Comparison of ENCODE assay signal across 8 cellular contexts in the genomic region with DNA sequence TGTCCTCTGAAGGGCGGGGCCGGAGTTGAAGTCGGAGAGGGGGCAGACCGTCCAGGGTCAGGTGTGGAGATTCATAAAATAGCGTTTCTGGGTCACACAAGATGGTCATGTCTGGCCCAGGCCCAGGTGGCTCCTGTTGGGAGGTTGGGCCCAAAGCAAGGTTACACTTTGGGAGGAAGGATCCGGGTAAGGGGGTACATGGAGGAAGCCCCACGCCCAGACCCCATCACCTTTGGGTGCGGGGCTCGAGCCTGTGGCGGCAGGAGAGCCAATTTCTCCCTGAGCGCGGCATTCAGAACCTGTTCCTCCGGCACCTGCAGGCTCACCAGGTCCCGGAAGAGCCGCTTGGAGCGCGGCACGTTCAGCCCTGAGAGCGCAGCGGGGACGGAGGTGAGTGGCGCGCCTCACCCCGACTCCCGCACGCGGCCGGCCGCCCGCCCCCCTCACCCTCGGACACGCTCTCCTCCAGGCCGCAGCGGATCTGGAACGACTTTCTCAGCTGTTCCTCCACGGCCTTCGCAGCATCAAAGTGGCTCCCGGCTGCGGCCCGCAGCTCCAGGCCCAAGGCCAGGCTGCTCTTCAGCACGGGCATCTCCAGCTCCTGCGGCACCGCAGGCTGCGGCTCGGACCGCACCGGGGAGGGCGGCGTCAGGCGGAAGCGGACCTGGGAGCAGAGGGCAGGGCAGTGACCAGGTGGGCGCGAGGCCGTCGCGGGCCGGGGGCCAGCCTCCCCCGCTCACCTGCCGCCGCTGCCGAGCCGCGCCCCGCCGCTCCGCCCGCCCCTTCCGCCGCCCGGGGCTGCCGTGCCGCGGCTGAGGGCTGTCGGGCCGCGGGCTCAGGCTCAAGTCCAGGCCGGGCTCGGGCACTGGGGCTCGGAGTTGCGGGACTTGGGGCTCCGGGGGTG. TPM values are rescaled to one million over a fixed set of nuclear protein-coding genes. Genes with fewer than 3 reads are reported as not detected.
A peak's percentile ranks its signal among the peaks of the same experiment; 100 is the strongest.
DNase-seq lines count a peak whose midpoint lies in the region; ATAC-seq and TF ChIP-seq lines count a peak whose summit lies in the region.

No MANE protein-coding gene starts in this region.

- peak overlapping the region; percentile 61 for H2BK15ac ChIP-seq in mesenchymal stem cell (ENCODE audit: low read depth, poor library complexity, severe bottlenecking)

- H3K18ac ChIP-seq in mesenchymal stem cell (ENCODE audit: low read depth in 1 of 2, low read length in 2 of 2): peak overlapping the region; percentile 97

- peak overlapping the region; percentile 40 to 99 (median 93) for H3K27ac ChIP-seq in dorsolateral prefrontal cortex
- peak overlapping the region; percentile 79 for H3K27ac ChIP-seq in mesenchymal stem cell (ENCODE audit: low read length, poor library complexity, severe bottlenecking)

- H3K14ac ChIP-seq in mesenchymal stem cell (ENCODE audit: low read length in 2 of 2): peak overlapping the region; percentile 49 to 100

- H2BK120ac ChIP-seq in mesenchymal stem cell (ENCODE audit: low read depth, low read length): peak overlapping the region; percentile 95

- H4K91ac ChIP-seq in mesenchymal stem cell (ENCODE audit: low read length): peak overlapping the region; percentile 96

- H3K4me1 ChIP-seq in mesenchymal stem cell (ENCODE audit: control insufficient read depth, insufficient read depth, low read depth, low read length): peaks cover 26% of the 10 kb centered on the region

- intact Hi-C loops in dorsolateral prefrontal cortex (cut with DNase I): loop anchor here in 1 of 2 donors (1.0 kb wide), 2 partner anchors 7 to 44 kb away; a partner anchor contains a TSS

- peak overlapping the region; percentile 97 for H4K8ac ChIP-seq in mesenchymal stem cell (ENCODE audit: low read length)

- peaks cover 38 to 48% of the 10 kb centered on the region in 2 experiments for H3K36me3 ChIP-seq in mesenchymal stem cell (ENCODE audit: control insufficient read depth in 1 of 2, insufficient read depth in 2 of 2, low read depth in 1 of 2, low read length in 2 of 2)

- H3K27me3 ChIP-seq in dorsolateral prefrontal cortex (no peaks in the 10 kb centered on the region), mesenchymal stem cell (ENCODE audit: control insufficient read depth in 1 of 2, insufficient read depth in 1 of 2, low read length in 2 of 2) (no peaks in the 10 kb centered on the region)

- peak overlapping the region; percentile 88 to 99 for H3K4ac ChIP-seq in mesenchymal stem cell (ENCODE audit: low read depth in 1 of 2, low read length in 2 of 2)

- H2BK12ac ChIP-seq in mesenchymal stem cell (ENCODE audit: low read length in 2 of 2): peak overlapping the region in 1 of 2 experiments; percentile 80

- H3K4me3 ChIP-seq in dorsolateral prefrontal cortex (peak overlapping the region; percentile 66 to 98 (median 84)), mesenchymal stem cell (ENCODE audit: insufficient read depth in 1 of 2, low read depth in 1 of 2, low read length in 2 of 2) (peak overlapping the region; percentile 89 to 98)

- DNase-seq in EH (ENCODE audit: low read depth): peak; percentile 37
- DNase-seq in HuH-7.5 (ENCODE audit: low spot score): peak; percentile 58
- DNase-seq in activated CD4-positive, alpha-beta T cell treated with anti-CD3 and anti-CD28 coated beads for 1 hour: peak; percentile 42
- DNase-seq in dorsolateral prefrontal cortex: peak in 4 of 10 donors; percentile 19 to 58 (median 40)
- DNase-seq in mesenchymal stem cell: peak; percentile 33
- DNase-seq in stimulated activated naive CD8-positive, alpha-beta T cell treated with anti-CD3 and anti-CD28 coated beads, Interleukin-15, Interleukin-2, amounts not matched to agents 100 U/mL and 50 U/mL, for 24 hours: peak; percentile 56
- no peak for DNase-seq in SKM-1 treated with dmso at 0.1 percent for 144 hours (lab: John Stamatoyannopoulos, UW; ENCODE audit: unreplicated experiment)

- peak overlapping the region; percentile 57 for H2AFZ ChIP-seq in mesenchymal stem cell (ENCODE audit: low read depth, low read length)

- TF ChIP-seq CTCF in dorsolateral prefrontal cortex (IDR thresholded peaks at IDR 0.05 in 54 of 56, conservative IDR thresholded peaks at IDR 0.05 in 2 of 56; ENCODE audit: low read depth in 1 of 56, partially characterized antibody in 56 of 56): no peak

- H3K9ac ChIP-seq in mesenchymal stem cell (ENCODE audit: low read length): peak overlapping the region; percentile 90

- 2% methylated on average over 55 of the region's 81 CpGs for WGBS in mesenchymal stem cell

- peak overlapping the region; percentile 46 for H2BK5ac ChIP-seq in mesenchymal stem cell (ENCODE audit: low read depth, low read length, poor library complexity, severe bottlenecking)

- H3K79me1 ChIP-seq in mesenchymal stem cell (replicated peaks; ENCODE audit: low read length, poor library complexity, severe bottlenecking): peaks cover 4% of the 10 kb centered on the region

- peak; percentile 20 for ATAC-seq in GM21515 (IDR thresholded peaks at IDR 0.05; ENCODE audit: unreplicated experiment)
- ATAC-seq in stimulated activated naive CD8-positive, alpha-beta T cell treated with anti-CD3 and anti-CD28 coated beads, Interleukin-15, Interleukin-2, amounts not matched to agents 100 U/mL and 50 U/mL, for 24 hours: peak; percentile 24

- peak overlapping the region in 1 of 2 experiments; percentile 95 for H3K23ac ChIP-seq in mesenchymal stem cell (ENCODE audit: low read length in 2 of 2)

- H2AK5ac ChIP-seq in mesenchymal stem cell (ENCODE audit: low read length, severe bottlenecking): peak overlapping the region; percentile 62

- H3K4me2 ChIP-seq in mesenchymal stem cell (ENCODE audit: low read length, poor library complexity, severe bottlenecking): peak overlapping the region; percentile 92

- H3K9me3 ChIP-seq in mesenchymal stem cell (ENCODE audit: control insufficient read depth, low read length): no peaks in the 10 kb centered on the region

RNA-seq across cellular contexts. Expression of a gene that starts 0.6 kb away (rescaled TPM):
- total RNA-seq in dorsolateral prefrontal cortex: 10 to 100 TPM in 117 of 120 experiments, 1 to 10 TPM in 3; 6.8 to 26.4 (median 17.4) TPM
- polyA plus RNA-seq in mesenchymal stem cell (2013, experiment 1 of 2): 45.2 TPM
- 47.7 TPM for polyA plus RNA-seq in mesenchymal stem cell (2013, experiment 2 of 2)

RNA-seq across cellular contexts. Expression of a gene that starts 6.0 kb away (rescaled TPM):
- 10 to 100 TPM; 29.2 to 57.4 (median 39.6) TPM for total RNA-seq in dorsolateral prefrontal cortex
- polyA plus RNA-seq in mesenchymal stem cell (2013, experiment 1 of 2): 17.9 TPM
- 17.3 TPM for polyA plus RNA-seq in mesenchymal stem cell (2013, experiment 2 of 2)

RNA-seq across cellular contexts. Expression of a gene that starts 7.2 kb away (rescaled TPM):
- 10 to 100 TPM in 31 of 120 experiments, 1 to 10 TPM in 89; 3.3 to 20.5 (median 8.0) TPM for total RNA-seq in dorsolateral prefrontal cortex
- 1.3 TPM for polyA plus RNA-seq in mesenchymal stem cell (2013, experiment 1 of 2)
- polyA plus RNA-seq in mesenchymal stem cell (2013, experiment 2 of 2): 0.93 TPM

RNA-seq across cellular contexts. Expression of a gene that starts 28.4 kb away (rescaled TPM):
- 10 to 100 TPM in 34 of 120 experiments, 1 to 10 TPM in 85, not detected in 1; 1.4 to 43.4 (median 7.0) TPM for total RNA-seq in dorsolateral prefrontal cortex
- 0.47 TPM for polyA plus RNA-seq in mesenchymal stem cell (2013, experiment 1 of 2)
- 0.56 TPM for polyA plus RNA-seq in mesenchymal stem cell (2013, experiment 2 of 2)

RNA-seq across cellular contexts. Expression of a gene that starts 43.4 kb away (rescaled TPM):
- 100 to 1,000 TPM; 142 to 595 (median 270) TPM for total RNA-seq in dorsolateral prefrontal cortex
- polyA plus RNA-seq in mesenchymal stem cell (2013, experiment 1 of 2): 47.5 TPM
- 47.0 TPM for polyA plus RNA-seq in mesenchymal stem cell (2013, experiment 2 of 2)
